Comparison of ENCODE assay signal across 1 cellular context in genomic region chr1:205914730-205915129, GRCh38.
TF ChIP-seq lines count a peak whose summit lies in the region.

No MANE protein-coding gene starts in this region.

TF ChIP-seq in SK-N-SH, 30 proteins besides CTCF, POLR2A, EP300 and RAD21 (continued from another document):
- TF ChIP-seq, protein P1, sequence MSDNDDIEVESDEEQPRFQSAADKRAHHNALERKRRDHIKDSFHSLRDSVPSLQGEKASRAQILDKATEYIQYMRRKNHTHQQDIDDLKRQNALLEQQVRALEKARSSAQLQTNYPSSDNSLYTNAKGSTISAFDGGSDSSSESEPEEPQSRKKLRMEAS (IDR thresholded peaks at IDR 0.05; ENCODE audit: low read depth): no peak
- TF ChIP-seq MEF2A (IDR thresholded peaks at IDR 0.05; ENCODE audit: borderline replicate concordance, low read depth) (no peak), PBX3 (IDR thresholded peaks at IDR 0.05) (no peak), TAF1 (IDR thresholded peaks at IDR 0.05; ENCODE audit: borderline replicate concordance, low read depth, low read length) (no peak), GATA2 (CRISPR knock-in tag; IDR thresholded peaks at IDR 0.05) (no peak), RCOR1 (IDR thresholded peaks at IDR 0.05; ENCODE audit: low read length) (no peak), REST (IDR thresholded peaks at IDR 0.05; ENCODE audit: low read depth, low read length) (no peak), FOXJ3 (CRISPR knock-in tag; IDR thresholded peaks at IDR 0.05) (no peak)
- TF ChIP-seq, protein P2, sequence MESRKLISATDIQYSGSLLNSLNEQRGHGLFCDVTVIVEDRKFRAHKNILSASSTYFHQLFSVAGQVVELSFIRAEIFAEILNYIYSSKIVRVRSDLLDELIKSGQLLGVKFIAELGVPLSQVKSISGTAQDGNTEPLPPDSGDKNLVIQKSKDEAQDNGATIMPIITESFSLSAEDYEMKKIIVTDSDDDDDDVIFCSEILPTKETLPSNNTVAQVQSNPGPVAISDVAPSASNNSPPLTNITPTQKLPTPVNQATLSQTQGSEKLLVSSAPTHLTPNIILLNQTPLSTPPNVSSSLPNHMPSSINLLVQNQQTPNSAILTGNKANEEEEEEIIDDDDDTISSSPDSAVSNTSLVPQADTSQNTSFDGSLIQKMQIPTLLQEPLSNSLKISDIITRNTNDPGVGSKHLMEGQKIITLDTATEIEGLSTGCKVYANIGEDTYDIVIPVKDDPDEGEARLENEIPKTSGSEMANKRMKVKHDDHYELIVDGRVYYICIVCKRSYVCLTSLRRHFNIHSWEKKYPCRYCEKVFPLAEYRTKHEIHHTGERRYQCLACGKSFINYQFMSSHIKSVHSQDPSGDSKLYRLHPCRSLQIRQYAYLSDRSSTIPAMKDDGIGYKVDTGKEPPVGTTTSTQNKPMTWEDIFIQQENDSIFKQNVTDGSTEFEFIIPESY (IDR thresholded peaks at IDR 0.05; ENCODE audit: borderline replicate concordance, low read depth): no peak
